In the genomic region with DNA sequence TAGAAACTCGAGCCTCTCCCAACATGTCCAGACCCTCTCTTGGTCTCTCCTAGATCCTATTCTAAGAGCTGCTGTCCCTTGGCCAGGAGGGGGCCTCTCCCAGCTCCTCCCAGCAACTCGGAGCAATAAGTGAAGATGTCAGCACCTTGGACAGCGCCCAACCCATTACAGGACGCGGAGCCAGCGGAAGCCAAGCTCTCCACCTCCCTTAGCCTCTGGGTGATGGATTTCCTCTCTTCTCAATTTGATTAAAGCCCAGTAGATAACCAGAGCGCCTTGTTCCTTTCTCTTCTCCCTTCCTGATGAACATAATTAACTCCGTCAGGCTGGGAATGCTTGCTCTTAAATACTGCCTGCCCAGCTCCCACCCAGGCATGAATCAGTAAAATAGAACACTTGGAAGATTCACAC, we compare ENCODE assay signal across 9 cellular contexts. TPM values are rescaled to one million over a fixed set of nuclear protein-coding genes. Genes with fewer than 3 reads are reported as not detected.
DNase-seq lines count a peak whose midpoint lies in the region; ATAC-seq, FAIRE-seq and TF ChIP-seq lines count a peak whose summit lies in the region.
"Had no signal": no experiment of that assay in that cellular context is flagged by ENCODE, and none has a peak within 500 bp of the region (broad histone marks: within the 10 kb centered on the region; RNA-seq: fewer than 3 reads in every experiment).

No MANE protein-coding gene starts in this region.

- H3K9ac ChIP-seq in SK-N-MC (ENCODE audit: insufficient read length): no peak overlapping the region

- TF ChIP-seq CTCF in HL-60 (IDR thresholded peaks at IDR 0.05; ENCODE audit: insufficient read depth, low read length) (peak; percentile 11), gastrocnemius medialis (IDR thresholded peaks at IDR 0.05 in 4 of 5, conservative IDR thresholded peaks at IDR 0.05 in 1 of 5) (no peak)

- intact Hi-C loops in left ventricle myocardium superior (cut with micrococcal nuclease) (no loop called here), gastrocnemius medialis (cut with DNase I; ENCODE audit: low total_unique reads) (no loop called here)

- H3K27ac ChIP-seq in HL-60 (replicated peaks) (no peak overlapping the region), SK-N-MC (no peak overlapping the region), small intestine (ENCODE audit: low read depth in 1 of 2, low read length in 1 of 2) (no peak overlapping the region), gastrocnemius medialis (no peak overlapping the region)

- DNase-seq in Ammon's horn (ENCODE audit: low spot score) (peak; percentile 43), HL-60 (ENCODE audit: low read depth in 1 of 2, low spot score in 1 of 2) (peak; percentile 38 to 74), SK-N-MC (ENCODE audit: low read depth, low spot score) (peak; percentile 44), left ventricle myocardium superior (peak; percentile 85), small intestine (peak; percentile 56), gastrocnemius medialis (no peak), NCI-H345 treated with DMSO at 0.1 percent for 48 hours (lab: John Stamatoyannopoulos, UW; ENCODE audit: unreplicated experiment) (no peak)
- DNase-seq in activated naive CD4-positive, alpha-beta T cell treated with Interleukin-2 at 50 U/mL for 16 hours: peak; percentile 76

- H3K27me3 ChIP-seq in HL-60 (ENCODE audit: insufficient read depth, poor library complexity, severe bottlenecking): no peaks in the 10 kb centered on the region
- no peaks in the 10 kb centered on the region for H3K27me3 ChIP-seq in small intestine (ENCODE audit: control insufficient read depth in 2 of 2, insufficient read depth in 2 of 2, low read length in 2 of 2)
- no peaks in the 10 kb centered on the region for H3K27me3 ChIP-seq in gastrocnemius medialis

- H3K4me1 ChIP-seq in small intestine (ENCODE audit: control insufficient read depth in 2 of 2, insufficient read depth in 1 of 2, low read depth in 1 of 2, low read length in 1 of 2): no peaks in the 10 kb centered on the region
- H3K4me1 ChIP-seq in gastrocnemius medialis: no peaks in the 10 kb centered on the region

- H3K4me3 ChIP-seq in HL-60 (replicated peaks; ENCODE audit: insufficient read depth, low read length) (no peak overlapping the region), SK-N-MC (no peak overlapping the region), small intestine (ENCODE audit: low read depth in 1 of 2, low read length in 2 of 2) (no peak overlapping the region), gastrocnemius medialis (no peak overlapping the region)

- 3 to 5% (median 4%) methylated on average over 8 of the region's 8 CpGs for WGBS in small intestine, 3 donors

- TF ChIP-seq POLR2A in gastrocnemius medialis (IDR thresholded peaks at IDR 0.05): no peak

- H3K9me3 ChIP-seq in SK-N-MC (ENCODE audit: low read depth, low read length) (no peaks in the 10 kb centered on the region), small intestine (ENCODE audit: control insufficient read depth, low read depth) (no peaks in the 10 kb centered on the region), gastrocnemius medialis (no peaks in the 10 kb centered on the region)

- peak; percentile 81 for ATAC-seq in left ventricle myocardium superior
- ATAC-seq in gastrocnemius medialis: no peak

- FAIRE-seq in small intestine (lab: Jason Lieb, UNC): no peak

- in situ Hi-C loops in gastrocnemius medialis (cut with MboI; ENCODE audit: low sequenced_read_pairs in 4 of 4): no loop called here

- H3K36me3 ChIP-seq in SK-N-MC (ENCODE audit: insufficient read depth, low read length): no peaks in the 10 kb centered on the region
- H3K36me3 ChIP-seq in small intestine (ENCODE audit: control insufficient read depth in 2 of 2, insufficient read depth in 2 of 2, low read length in 2 of 2): no peaks in the 10 kb centered on the region
- H3K36me3 ChIP-seq in gastrocnemius medialis: no peaks in the 10 kb centered on the region

RNA-seq across cellular contexts. Expression of a gene that starts 26.2 kb away (rescaled TPM):
- not detected for total RNA-seq in left ventricle myocardium superior
- polyA plus RNA-seq in small intestine: under 1 TPM in 1 of 3 donors, not detected in 2; 0.78 TPM
- not detected for total RNA-seq in gastrocnemius medialis
- total RNA-seq: skeletal muscle tissue had no signal

Comparison
In these comparisons a context has a peak if more than half of its experiments do, and no peak if none do; other contexts are left out.
1. DNase-seq: peak in Ammon's horn (single experiment), HL-60 (2 of 2), SK-N-MC (single experiment), activated naive CD4-positive, alpha-beta T cell treated with Interleukin-2 at 50 U/mL for 16 hours (single experiment), left ventricle myocardium superior (single experiment) and small intestine (single experiment); none in gastrocnemius medialis (0 of 2) and NCI-H345 treated with DMSO at 0.1 percent for 48 hours (single experiment).